In genomic region chr5:37214550-37214949, GRCh38 we compare ENCODE assay signal across 12 cellular contexts. TPM values are rescaled to one million over a fixed set of nuclear protein-coding genes. Genes with fewer than 3 reads are reported as not detected.
A peak's percentile ranks its signal among the peaks of the same experiment; 100 is the strongest.
DNase-seq lines count a peak whose midpoint lies in the region; ATAC-seq, FAIRE-seq and TF ChIP-seq lines count a peak whose summit lies in the region.
"Had no signal": no experiment of that assay in that cellular context is flagged by ENCODE, and none has a peak within 500 bp of the region (broad histone marks: within the 10 kb centered on the region; RNA-seq: fewer than 3 reads in every experiment).

No MANE protein-coding gene starts in this region.

- H3K9ac ChIP-seq in keratinocyte (ENCODE audit: control insufficient read depth, extremely low read depth, insufficient read depth, low read length): no peak overlapping the region

- peaks cover 0 to 2% of the 10 kb centered on the region in 2 experiments for H3K36me3 ChIP-seq in keratinocyte (ENCODE audit: control insufficient read depth in 2 of 2, extremely low read depth in 1 of 2, insufficient read depth in 2 of 2, low read length in 2 of 2)

- H3K79me2 ChIP-seq in keratinocyte (ENCODE audit: control insufficient read depth, insufficient read depth, low read length): no peaks in the 10 kb centered on the region

- ATAC-seq in GM21447 (IDR thresholded peaks at IDR 0.05; ENCODE audit: unreplicated experiment): peak; percentile 46
- ATAC-seq in left lobe of liver: no peak

- no peak for TF ChIP-seq CTCF in keratinocyte (optimal IDR thresholded peaks at IDR 0.05 in 1 of 3, IDR thresholded peaks at IDR 0.05 in 1 of 3, conservative IDR thresholded peaks at IDR 0.05 in 1 of 3; ENCODE audit: extremely low read depth in 1 of 3, insufficient read depth in 2 of 3, low read length in 3 of 3)

- no peak overlapping the region for H2AFZ ChIP-seq in keratinocyte (ENCODE audit: control insufficient read depth, low read length)

- H3K4me1 ChIP-seq in keratinocyte (ENCODE audit: control insufficient read depth, extremely low read depth, insufficient read depth, low read length): no peaks in the 10 kb centered on the region

- H3K27ac ChIP-seq in keratinocyte (ENCODE audit: control insufficient read depth, insufficient read depth, low read length): no peak overlapping the region

- peak; percentile 5 for FAIRE-seq in keratinocyte (lab: Jason Lieb, UNC)

- DNase-seq in DMS153 (lab: John Stamatoyannopoulos, UW) (peak; percentile 74), NCI-H526 treated with DMSO at 0.1 percent for 48 hours (lab: John Stamatoyannopoulos, UW) (peak; percentile 17), keratinocyte (ENCODE audit: low read depth, low spot score) (no peak), left lobe of liver (ENCODE audit: low spot score) (no peak), HK-2 (ENCODE audit: unreplicated experiment) (no peak)
- DNase-seq in stimulated activated CD4-positive, alpha-beta T cell treated with anti-CD3 and anti-CD28 coated beads, Interleukin-15, amount 100 ng/mL, for 24 hours: no peak
- DNase-seq in activated naive CD4-positive, alpha-beta T cell treated with Interleukin-2 at 50 U/mL for 16 hours: no peak
- DNase-seq: CD4-positive, alpha-beta memory T cell; effector CD4-positive, alpha-beta T cell; NCI-H1092 treated with DMSO at 0.1 percent for 48 hours; NK-92 treated with Interleukin-12 subunit alpha and Interleukin-12 subunit beta, amount 100 ng/mL, for 24 hours had no signal

- H3K27me3 ChIP-seq in keratinocyte (ENCODE audit: control insufficient read depth, extremely low read depth, insufficient read depth, low read length): no peaks in the 10 kb centered on the region

- dilution Hi-C loops in keratinocyte (cut with MboI; ENCODE audit: extremely low pct_ligation_motif_present, low sequenced_read_pairs): no loop called here

- H3K9me3 ChIP-seq in keratinocyte (ENCODE audit: control insufficient read depth, low read depth, low read length): no peaks in the 10 kb centered on the region

- no peak overlapping the region for H3K4me3 ChIP-seq in keratinocyte (ENCODE audit: control insufficient read depth in 2 of 3, extremely low read depth in 1 of 3, insufficient read depth in 2 of 3, low read depth in 1 of 3, low read length in 3 of 3)

- no peak overlapping the region for H3K4me2 ChIP-seq in keratinocyte (ENCODE audit: control insufficient read depth, extremely low read depth, insufficient read depth, low read depth, low read length)

- H3K9me1 ChIP-seq in keratinocyte (ENCODE audit: control insufficient read depth, extremely low read depth, insufficient read depth, low read length): no peaks in the 10 kb centered on the region

- no peaks in the 10 kb centered on the region for H4K20me1 ChIP-seq in keratinocyte (ENCODE audit: control insufficient read depth, extremely low read depth, insufficient read depth, low read length)

RNA-seq across cellular contexts. Expression of gene CPLANE1, which starts 34.6 kb away (rescaled TPM):
- polyA plus RNA-seq in keratinocyte: 5.4 to 9.2 TPM (median 8.6 TPM) in 3 replicates
- polyA plus RNA-seq in keratinocyte (2011; ENCODE audit: low read depth): 10.1 TPM
- polyA plus RNA-seq in keratinocyte (2011; cell fraction: cytosol; rRNA removed): 1.6 and 2.6 TPM in 2 replicates
- polyA plus RNA-seq in keratinocyte (2011; cell fraction: nucleus; rRNA removed): 10.8 and 11.0 TPM in 2 replicates
- polyA plus RNA-seq in keratinocyte (2012; ENCODE audit: low replicate concordance): 1.5 and 3.6 TPM in 2 replicates
- polyA minus RNA-seq in keratinocyte: 7.7 to 25.1 TPM (median 13.3 TPM) in 3 replicates
- polyA minus RNA-seq in keratinocyte (2011; cell fraction: cytosol; rRNA and poly(A)+ RNA removed): 11.5 TPM
- 31.8 and 69.7 TPM in 2 replicates for polyA minus RNA-seq in keratinocyte (2011; cell fraction: nucleus; rRNA and poly(A)+ RNA removed)
- 3.7 TPM for total RNA-seq in left lobe of liver

Comparison
In these comparisons a context has a peak if more than half of its experiments do, and no peak if none do; other contexts are left out.
1. DNase-seq: peak in DMS153 (single experiment) and NCI-H526 treated with DMSO at 0.1 percent for 48 hours (single experiment); none in keratinocyte (single experiment), left lobe of liver (single experiment), stimulated activated CD4-positive, alpha-beta T cell treated with anti-CD3 and anti-CD28 coated beads, Interleukin-15, amount 100 ng/mL, for 24 hours (single experiment), activated naive CD4-positive, alpha-beta T cell treated with Interleukin-2 at 50 U/mL for 16 hours (single experiment) and HK-2 (single experiment).